ENCODE assay signal across 11 cellular contexts in the genomic region with DNA sequence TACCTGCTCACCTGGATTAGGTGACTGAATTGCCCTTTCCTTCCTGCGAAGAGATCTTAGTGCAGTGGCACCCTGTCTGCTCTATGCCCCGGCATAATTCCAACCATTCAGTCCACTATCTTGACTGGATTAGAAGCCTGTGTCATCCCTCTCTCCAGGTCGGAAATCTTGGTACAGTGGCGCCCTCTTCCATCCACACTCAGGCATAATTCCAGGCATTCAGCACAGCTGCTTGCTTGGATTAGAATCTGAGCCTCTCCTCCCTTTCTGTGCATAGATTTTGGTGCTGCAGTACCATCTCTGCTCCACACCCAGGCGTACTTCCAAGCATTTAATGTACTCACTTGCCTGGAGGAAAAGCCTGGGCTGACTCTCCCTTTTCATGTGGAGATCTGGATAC.
DNase-seq lines count a peak whose midpoint lies in the region; ATAC-seq, FAIRE-seq and TF ChIP-seq lines count a peak whose summit lies in the region.
"Had no signal": no experiment of that assay in that cellular context is flagged by ENCODE, and none has a peak within 500 bp of the region (broad histone marks: within the 10 kb centered on the region; RNA-seq: fewer than 3 reads in every experiment).

No MANE protein-coding gene starts in this region.

- H3K27me3 Mint-ChIP-seq in activated CD8-positive, alpha-beta T cell treated with anti-CD3 and anti-CD28 coated beads for 36 hours, result no peaks in the 10 kb centered on the region

- H4K20me1 ChIP-seq in GM12878 (ENCODE audit: control insufficient read depth, insufficient read depth), result no peaks in the 10 kb centered on the region

- H3K4me3 ChIP-seq in GM12878 (no peak overlapping the region), left lung (no peak overlapping the region)

- H2AFZ ChIP-seq in GM12878 (ENCODE audit: control insufficient read depth, low read depth, low read length), result no peak overlapping the region

- H3K4me2 ChIP-seq in GM12878 (ENCODE audit: control insufficient read depth, insufficient read depth), result no peak overlapping the region

- peak; percentile 18; the same call in 1 of the 2 replicates for TF ChIP-seq RAD21 in GM12878 (IDR thresholded peaks at IDR 0.05; ENCODE audit: insufficient read depth, low read depth, low read length)

- H3K36me3 ChIP-seq in GM12878 (ENCODE audit: control insufficient read depth in 2 of 2, insufficient read depth in 2 of 2, low read length in 1 of 2) (no peaks in the 10 kb centered on the region), left lung (no peaks in the 10 kb centered on the region)

- no peak for FAIRE-seq in GM12878 (lab: Jason Lieb, UNC)
- FAIRE-seq: RCC 7860 had no signal

- POLR2A ChIA-PET in GM12878 (lab: Charles Lee) (interaction anchor here (1.0 kb wide), 1 partner anchor 17 kb away, joined by 3 read pairs; no protein-coding TSS in a partner anchor), GM10248 (lab: Yijun Ruan, JAX) (no interaction called here)
- POLR2A ChIA-PET in activated CD8-positive, alpha-beta T cell treated with anti-CD3 and anti-CD28 coated beads for 36 hours (lab: Charles Lee), result no interaction called here

- intact Hi-C loops in GM12878 (cut with micrococcal nuclease; ENCODE audit: unreplicated experiment) (no loop called here), left lung (cut with DNase I) (no loop called here)
- intact Hi-C loops in activated CD8-positive, alpha-beta T cell treated with anti-CD3 and anti-CD28 coated beads for 36 hours (cut with micrococcal nuclease), result no loop called here

- H3K27me3 ChIP-seq in GM12878 (replicated peaks in 1 of 2; ENCODE audit: control insufficient read depth in 2 of 2, insufficient read depth in 2 of 2, low read length in 1 of 2) (no peaks in the 10 kb centered on the region), left lung (no peaks in the 10 kb centered on the region)

- H3K36me3 Mint-ChIP-seq in activated CD8-positive, alpha-beta T cell treated with anti-CD3 and anti-CD28 coated beads for 36 hours (ENCODE audit: low read depth), result no peaks in the 10 kb centered on the region

- H3K4me1 ChIP-seq in GM12878 (ENCODE audit: control insufficient read depth, insufficient read depth, low read length), result no peaks in the 10 kb centered on the region
- H3K4me1 ChIP-seq in left lung, result no peaks in the 10 kb centered on the region

- no peak overlapping the region for H3K27ac ChIP-seq in GM12878 (ENCODE audit: control insufficient read depth, insufficient read depth)
- H3K27ac ChIP-seq in left lung, result no peak overlapping the region
- H3K27ac ChIP-seq: epithelial cell of prostate had no signal

- RAD21 ChIA-PET in GM12878 (lab: Charles Lee; ENCODE audit: unreplicated experiment), result interaction anchor here (0.6 to 2.2 kb wide), 23 partner anchors 9 to 1772 kb away, joined by 3 to 8 read pairs (median 4); no protein-coding TSS in a partner anchor

- no peak overlapping the region for H3K27ac Mint-ChIP-seq in activated CD8-positive, alpha-beta T cell treated with anti-CD3 and anti-CD28 coated beads for 36 hours

- H3K4me3 Mint-ChIP-seq in activated CD8-positive, alpha-beta T cell treated with anti-CD3 and anti-CD28 coated beads for 36 hours, result no peak overlapping the region

- CTCF ChIA-PET in GM12878 (lab: Yijun Ruan, JAX) (interaction anchor here (0.5 to 2.5 kb wide), 47 partner anchors 9 to 1772 kb away, joined by 3 to 27 read pairs (median 3); no protein-coding TSS in a partner anchor), GM10248 (lab: Yijun Ruan, JAX) (interaction anchor here (0.7 to 2.6 kb wide), 10 partner anchors 9 to 1736 kb away, joined by 3 to 13 read pairs (median 4); no protein-coding TSS in a partner anchor)
- CTCF ChIA-PET in activated CD8-positive, alpha-beta T cell treated with anti-CD3 and anti-CD28 coated beads for 36 hours (lab: Charles Lee), result interaction anchor here (0.6 to 1.2 kb wide), 2 partner anchors 8 to 9 kb away, joined by 3 read pairs; no protein-coding TSS in a partner anchor

- in situ Hi-C loops in GM12878 (cut with MboI), result no loop called here

- no peak for TF ChIP-seq POLR2A in GM12878 (IDR thresholded peaks at IDR 0.05; ENCODE audit: low read depth, low read length)

- WGBS in GM12878 (ENCODE audit: insufficient coverage, insufficient replicate concordance, low lambda C conversion rate, missing lambda C conversion rate), result 27% methylated on average over 4 of the region's 5 CpGs

- DNase-seq in Kasumi-1 (lab: John Stamatoyannopoulos, UW), result peak; percentile 24 to 30
- DNase-seq in GM12878 (ENCODE audit: low read depth, low spot score), result no peak
- peak; percentile 57 for DNase-seq in myocyte (ENCODE audit: low read depth)
- no peak for DNase-seq in left lung
- DNase-seq in GM10248 (ENCODE audit: extremely low spot score), result no peak
- no peak for DNase-seq in activated CD8-positive, alpha-beta T cell treated with anti-CD3 and anti-CD28 coated beads for 36 hours
- DNase-seq: activated T-cell treated with anti-CD3 and anti-CD28 coated beads for 4 hours had no signal

- H3K9me3 ChIP-seq in GM12878 (replicated peaks; ENCODE audit: control insufficient read depth, insufficient read depth, low read length), result no peaks in the 10 kb centered on the region
- H3K9me3 ChIP-seq in left lung, result no peaks in the 10 kb centered on the region

- no peaks in the 10 kb centered on the region for H3K79me2 ChIP-seq in GM12878 (ENCODE audit: control insufficient read depth, insufficient read depth, low read length)

- H3K9me3 Mint-ChIP-seq in activated CD8-positive, alpha-beta T cell treated with anti-CD3 and anti-CD28 coated beads for 36 hours, result peaks cover 2% of the 10 kb centered on the region

- H3K9ac ChIP-seq in GM12878 (ENCODE audit: control insufficient read depth, insufficient read depth, low read length), result no peak overlapping the region

- SMC1A ChIA-PET in GM12878 (lab: Charles Lee; ENCODE audit: uncharacterized antibody, unreplicated experiment), result interaction anchor here (0.7 to 2.3 kb wide), 22 partner anchors 9 to 1772 kb away, joined by 3 to 7 read pairs (median 4); no protein-coding TSS in a partner anchor

- no peak for TF ChIP-seq EP300 in GM12878 (IDR thresholded peaks at IDR 0.05; ENCODE audit: borderline replicate concordance in 1 of 2, control insufficient read depth in 1 of 2, low read depth in 2 of 2, low read length in 2 of 2)

- BruUV-seq in GM12878 (replicated peaks; lab: Mats Ljungman, UMichigan), result no TSS peak

- TF ChIP-seq CTCF in GM12878 (IDR thresholded peaks at IDR 0.05 in 2 of 3, conservative IDR thresholded peaks at IDR 0.05 in 1 of 3; ENCODE audit: control insufficient read depth in 2 of 3, extremely low read depth in 1 of 3, insufficient read depth in 1 of 3, low read depth in 3 of 3, low read length in 3 of 3) (peak in 1 of 3 experiments; percentile 39; a peak in 1 of 6 replicates), left lung (IDR thresholded peaks at IDR 0.05) (no peak), GM10248 (IDR thresholded peaks at IDR 0.05; ENCODE audit: control extremely low read depth, extremely low read depth, low read depth, missing control alignments) (no peak)
- TF ChIP-seq CTCF in activated CD8-positive, alpha-beta T cell treated with anti-CD3 and anti-CD28 coated beads for 36 hours (IDR thresholded peaks at IDR 0.05), result no peak

- H3K4me1 Mint-ChIP-seq in activated CD8-positive, alpha-beta T cell treated with anti-CD3 and anti-CD28 coated beads for 36 hours (ENCODE audit: low read depth), result no peaks in the 10 kb centered on the region

- ATAC-seq in GM18868 (IDR thresholded peaks at IDR 0.05; ENCODE audit: unreplicated experiment), result peak; percentile 15
- ATAC-seq in GM12878, result peak; percentile 58
- no peak for ATAC-seq in left lung
- no peak for ATAC-seq in HG03039 (IDR thresholded peaks at IDR 0.05; ENCODE audit: unreplicated experiment)
- ATAC-seq in activated CD8-positive, alpha-beta T cell treated with anti-CD3 and anti-CD28 coated beads for 36 hours, result no peak

TF ChIP-seq in GM12878, 131 proteins besides CTCF, POLR2A, EP300 and RAD21:
- no peak for TF ChIP-seq SREBF2 (IDR thresholded peaks at IDR 0.05; ENCODE audit: low read length)

Comparison
In these comparisons a context has a peak if more than half of its experiments do, and no peak if none do; other contexts are left out.
1. ATAC-seq: peak in GM18868 (single experiment) and GM12878 (single experiment); none in left lung (single experiment), HG03039 (single experiment) and activated CD8-positive, alpha-beta T cell treated with anti-CD3 and anti-CD28 coated beads for 36 hours (single experiment).
2. DNase-seq: peak in Kasumi-1 (2 of 2) and myocyte (single experiment); none in GM12878 (single experiment), left lung (0 of 2), GM10248 (single experiment) and activated CD8-positive, alpha-beta T cell treated with anti-CD3 and anti-CD28 coated beads for 36 hours (single experiment).